ENCODE assay signal across 8 cellular contexts in the genomic region with DNA sequence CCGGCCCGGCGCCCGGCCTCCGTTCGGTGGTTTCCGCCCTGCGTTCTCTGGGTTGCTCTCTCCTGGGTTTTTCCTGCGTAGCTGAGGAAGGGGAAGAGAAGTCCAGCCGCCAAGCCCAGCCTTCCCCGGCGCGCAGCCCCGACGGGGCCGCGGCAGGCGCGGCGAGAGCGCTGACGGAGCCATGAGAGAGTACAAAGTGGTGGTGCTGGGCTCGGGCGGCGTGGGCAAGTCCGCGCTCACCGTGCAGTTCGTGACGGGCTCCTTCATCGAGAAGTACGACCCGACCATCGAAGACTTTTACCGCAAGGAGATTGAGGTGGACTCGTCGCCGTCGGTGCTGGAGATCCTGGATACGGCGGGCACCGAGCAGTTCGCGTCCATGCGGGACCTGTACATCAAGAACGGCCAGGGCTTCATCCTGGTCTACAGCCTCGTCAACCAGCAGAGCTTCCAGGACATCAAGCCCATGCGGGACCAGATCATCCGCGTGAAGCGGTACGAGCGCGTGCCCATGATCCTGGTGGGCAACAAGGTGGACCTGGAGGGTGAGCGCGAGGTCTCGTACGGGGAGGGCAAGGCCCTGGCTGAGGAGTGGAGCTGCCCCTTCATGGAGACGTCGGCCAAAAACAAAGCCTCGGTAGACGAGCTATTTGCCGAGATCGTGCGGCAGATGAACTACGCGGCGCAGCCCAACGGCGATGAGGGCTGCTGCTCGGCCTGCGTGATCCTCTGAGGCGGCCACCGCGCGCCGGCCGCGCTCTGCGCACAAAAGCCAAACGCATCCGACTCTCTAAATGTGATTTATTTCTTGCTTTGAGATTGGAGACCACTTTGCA. TPM values are rescaled to one million over a fixed set of nuclear protein-coding genes. Genes with fewer than 3 reads are reported as not detected.
DNase-seq lines count a peak whose midpoint lies in the region; ATAC-seq and TF ChIP-seq lines count a peak whose summit lies in the region.

No MANE protein-coding gene starts in this region.

- intact Hi-C loops in left ventricle myocardium superior (cut with micrococcal nuclease) (loop anchor here (10.0 kb wide), 1 partner anchor 122 kb away; no protein-coding TSS in a partner anchor), prostate gland (cut with DNase I) (loop anchor here (10.0 kb wide), 2 partner anchors 108 to 432 kb away; no protein-coding TSS in a partner anchor)

- H3K4me3 ChIP-seq in SJSA1 = peak overlapping the region; percentile 94
- peak overlapping the region; percentile 83 to 87 for H3K4me3 ChIP-seq in prostate gland

- DNase-seq in NK-92 treated with Interleukin-12 subunit alpha and Interleukin-12 subunit beta, amount 100 ng/mL, for 24 hours (lab: John Stamatoyannopoulos, UW) = peak; percentile 38
- no peak for DNase-seq in NK-92 (lab: John Stamatoyannopoulos, UW; ENCODE audit: unreplicated experiment)
- DNase-seq in SJSA1 (ENCODE audit: low read depth in 1 of 2, low spot score in 2 of 2) = peak; percentile 46 to 55
- peak; percentile 2 for DNase-seq in activated naive CD8-positive, alpha-beta T cell treated with anti-CD3 and anti-CD28 coated beads, Interleukin-2, amount 50 U/mL, for 16 hours (ENCODE audit: low read depth, low spot score)
- peak; percentile 60 for DNase-seq in left ventricle myocardium superior
- peak; percentile 27 for DNase-seq in prostate gland (ENCODE audit: low spot score)
- no peak for DNase-seq in NCI-H2107 treated with DMSO at 0.1 percent for 48 hours (lab: John Stamatoyannopoulos, UW; ENCODE audit: unreplicated experiment)

- ATAC-seq in HG03095 (IDR thresholded peaks at IDR 0.05; ENCODE audit: unreplicated experiment) (peak; percentile 6), left ventricle myocardium superior (peak; percentile 0)

- H3K9me3 ChIP-seq in SJSA1 (replicated peaks) (no peaks in the 10 kb centered on the region), prostate gland (no peaks in the 10 kb centered on the region)

- peak in 1 of 4 experiments; percentile 5 for TF ChIP-seq CTCF in prostate gland (IDR thresholded peaks at IDR 0.05)

- WGBS in prostate gland = under 1% methylated on average over 74 of the region's 82 CpGs

- peak overlapping the region; percentile 54 for H3K27ac ChIP-seq in SJSA1
- peak overlapping the region; percentile 84 to 86 for H3K27ac ChIP-seq in prostate gland

- peaks cover 45% of the 10 kb centered on the region for H3K36me3 ChIP-seq in SJSA1
- H3K36me3 ChIP-seq in prostate gland = no peaks in the 10 kb centered on the region

- no peak for TF ChIP-seq POLR2A in prostate gland (IDR thresholded peaks at IDR 0.05)

- no peaks in the 10 kb centered on the region for H3K27me3 ChIP-seq in SJSA1 (replicated peaks)
- no peaks in the 10 kb centered on the region for H3K27me3 ChIP-seq in prostate gland (replicated peaks; ENCODE audit: insufficient read depth)

- H3K4me1 ChIP-seq in SJSA1 (replicated peaks) = peaks cover 30% of the 10 kb centered on the region
- no peaks in the 10 kb centered on the region for H3K4me1 ChIP-seq in prostate gland (replicated peaks)

RNA-seq across cellular contexts. Expression of a gene that starts 0.7 kb away (rescaled TPM):
- 20.9 and 21.7 TPM in 2 replicates for total RNA-seq in SJSA1 (2014; rRNA removed; shearing (Covaris generic))
- total RNA-seq in left ventricle myocardium superior (3.3 TPM), prostate gland (10 to 100 TPM in 1 of 2 donors, 1 to 10 TPM in 1; 8.3 to 13.8 TPM)

Comparison
In these comparisons a context has a peak if more than half of its experiments do, and no peak if none do; other contexts are left out.
1. DNase-seq: peak in NK-92 treated with Interleukin-12 subunit alpha and Interleukin-12 subunit beta, amount 100 ng/mL, for 24 hours (single experiment), SJSA1 (2 of 2), activated naive CD8-positive, alpha-beta T cell treated with anti-CD3 and anti-CD28 coated beads, Interleukin-2, amount 50 U/mL, for 16 hours (single experiment), left ventricle myocardium superior (single experiment) and prostate gland (single experiment); none in NK-92 (single experiment) and NCI-H2107 treated with DMSO at 0.1 percent for 48 hours (single experiment).